1 cellular context compared by ENCODE assay signal in the genomic region with DNA sequence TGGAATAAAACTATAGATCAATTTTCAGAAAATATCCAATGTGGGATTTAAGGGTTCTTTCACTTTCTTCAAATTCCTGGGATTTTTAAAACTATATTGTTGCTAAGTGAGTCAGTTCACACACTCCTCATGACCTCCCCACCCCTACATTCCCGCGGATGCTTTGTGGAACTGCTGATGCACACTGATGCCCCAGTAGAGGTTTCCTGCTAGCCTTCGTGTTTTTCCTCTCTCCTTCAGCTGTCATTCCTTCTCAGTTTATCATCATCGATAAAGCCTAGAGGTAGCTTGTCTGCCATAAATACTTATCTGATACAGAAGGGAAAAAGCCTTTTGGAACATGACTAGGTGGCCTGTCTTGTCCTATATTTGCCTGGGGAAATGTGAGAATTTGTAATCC.
TF ChIP-seq lines count a peak whose summit lies in the region.

No MANE protein-coding gene starts in this region.

TF ChIP-seq in WTC11, 78 proteins besides CTCF, POLR2A, EP300 and RAD21 (continued from another document):
- no peak for TF ChIP-seq STAT6 (CRISPR knock-in tag; conservative IDR thresholded peaks at IDR 0.05; ENCODE audit: low read depth)
- TF ChIP-seq ZNF317 (CRISPR knock-in tag; IDR thresholded peaks at IDR 0.05; ENCODE audit: borderline replicate concordance, low read depth) = no peak
- TF ChIP-seq SMAD4 (CRISPR knock-in tag; IDR thresholded peaks at IDR 0.05) = no peak
- no peak for TF ChIP-seq CBFB (CRISPR knock-in tag; IDR thresholded peaks at IDR 0.05; ENCODE audit: low read depth)
- TF ChIP-seq MXD4 (CRISPR knock-in tag; IDR thresholded peaks at IDR 0.05; ENCODE audit: borderline replicate concordance) = no peak
- no peak for TF ChIP-seq CREB1 (CRISPR knock-in tag; IDR thresholded peaks at IDR 0.05)
- TF ChIP-seq ZBTB21 (CRISPR knock-in tag; IDR thresholded peaks at IDR 0.05; ENCODE audit: borderline replicate concordance) = no peak
- TF ChIP-seq MLX (CRISPR knock-in tag; IDR thresholded peaks at IDR 0.05) = no peak
- TF ChIP-seq ZNF416 (CRISPR knock-in tag; IDR thresholded peaks at IDR 0.05) = no peak
